Comparison of ENCODE assay signal across 8 cellular contexts in the genomic region with DNA sequence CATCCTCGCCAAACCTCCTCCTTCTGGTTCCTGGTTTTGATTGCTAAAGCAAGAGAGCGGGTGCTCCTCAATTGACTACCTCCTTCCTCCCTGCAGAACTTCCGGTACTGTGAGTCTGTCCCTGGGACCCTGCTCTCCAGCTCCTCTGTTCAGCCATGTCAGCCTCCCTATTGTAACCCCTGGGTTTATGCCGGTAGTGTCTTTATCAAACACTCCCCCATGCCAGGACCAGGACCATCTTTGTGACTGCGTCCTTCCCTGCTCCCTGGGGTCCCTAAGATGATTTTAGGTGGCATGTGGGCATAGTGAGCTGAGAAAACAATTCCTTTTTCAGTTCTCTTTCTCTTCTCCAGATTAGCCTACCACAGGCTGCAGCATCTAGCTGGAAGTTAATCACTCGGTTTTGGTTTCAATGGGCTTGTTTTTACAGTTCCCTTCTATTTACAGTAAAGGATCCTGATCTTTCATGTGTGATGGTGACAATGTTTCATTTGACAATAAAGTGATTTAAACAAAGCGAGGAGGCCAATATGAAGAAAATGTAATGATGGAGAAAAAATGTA. TPM values are rescaled to one million over a fixed set of nuclear protein-coding genes. Genes with fewer than 3 reads are reported as not detected.
DNase-seq lines count a peak whose midpoint lies in the region; ATAC-seq and TF ChIP-seq lines count a peak whose summit lies in the region.

No MANE protein-coding gene starts in this region.

- ATAC-seq in GM19463 (IDR thresholded peaks at IDR 0.05; ENCODE audit: unreplicated experiment) (peak; percentile 25), HG03571 (IDR thresholded peaks at IDR 0.05; ENCODE audit: unreplicated experiment) (peak; percentile 25), WTC11 (no peak)

- peaks cover 4% of the 10 kb centered on the region for H3F3A ChIP-seq in GM23248 (ENCODE audit: insufficient read depth)

- in situ Hi-C loops in GM23248 (cut with MboI), result loop anchor here (10.0 to 25.0 kb wide), 2 partner anchors 220 to 1537 kb away; no protein-coding TSS in a partner anchor

- CTCF ChIA-PET in WTC11 (lab: Charles Lee), result interaction anchor here (0.6 to 3.9 kb wide), 16 partner anchors 7 to 264 kb away, joined by 3 to 50 read pairs (median 4); no protein-coding TSS in a partner anchor

- no peak overlapping the region for H3K4me3 Mint-ChIP-seq in WTC11

- TF ChIP-seq POLR2A in thyroid gland (IDR thresholded peaks at IDR 0.05), result no peak

- no peaks in the 10 kb centered on the region; the same call in 1 of the 2 replicates for H3K27me3 Mint-ChIP-seq in WTC11 (ENCODE audit: low read depth)

- H4K20me1 ChIP-seq in GM23248 (ENCODE audit: insufficient read depth) (no peaks in the 10 kb centered on the region), hepatocyte (ENCODE audit: insufficient read depth, poor library complexity, severe bottlenecking) (no peaks in the 10 kb centered on the region)

- TF ChIP-seq CTCF in GM06990 (IDR thresholded peaks at IDR 0.05; ENCODE audit: insufficient read depth, low read length, poor library complexity, severe bottlenecking), result no peak
- no peak for TF ChIP-seq CTCF in WTC11 (IDR thresholded peaks at IDR 0.05)
- TF ChIP-seq CTCF in hepatocyte (IDR thresholded peaks at IDR 0.05; ENCODE audit: poor library complexity), result no peak
- TF ChIP-seq CTCF in thyroid gland (IDR thresholded peaks at IDR 0.05), result no peak

- H3K27me3 ChIP-seq in GM06990 (replicated peaks; ENCODE audit: control insufficient read depth, insufficient read depth, low read length), result no peaks in the 10 kb centered on the region
- no peaks in the 10 kb centered on the region for H3K27me3 ChIP-seq in GM23248 (replicated peaks; ENCODE audit: insufficient read depth)
- H3K27me3 ChIP-seq in hepatocyte, result no peaks in the 10 kb centered on the region
- no peaks in the 10 kb centered on the region for H3K27me3 ChIP-seq in thyroid gland

- POLR2A ChIA-PET in WTC11 (lab: Charles Lee), result interaction anchor here (1.0 kb wide), 1 partner anchor 195 kb away, joined by 4 read pairs; no protein-coding TSS in a partner anchor

- no peak overlapping the region for H3K4me2 ChIP-seq in GM23248 (ENCODE audit: unreplicated experiment)
- no peak overlapping the region for H3K4me2 ChIP-seq in hepatocyte

- H3K79me2 ChIP-seq in GM23248 (ENCODE audit: insufficient read depth) (no peaks in the 10 kb centered on the region), hepatocyte (no peaks in the 10 kb centered on the region)

- no peak overlapping the region for H3K27ac Mint-ChIP-seq in WTC11

- H3K9ac ChIP-seq in GM23248, result no peak overlapping the region

- intact Hi-C loops in thyroid gland (cut with DNase I), result loop anchor here (5.0 kb wide), 1 partner anchor 78 kb away; no protein-coding TSS in a partner anchor

- H2AFZ ChIP-seq in GM23248, result no peak overlapping the region
- no peak overlapping the region for H2AFZ ChIP-seq in hepatocyte

- H3K9me2 ChIP-seq in GM23248 (ENCODE audit: insufficient read depth) (no peaks in the 10 kb centered on the region), hepatocyte (replicated peaks; ENCODE audit: insufficient read depth) (no peaks in the 10 kb centered on the region)

- H3K4me3 ChIP-seq in GM06990 (replicated peaks; ENCODE audit: low read depth, low read length) (peak overlapping the region; percentile 55), GM23248 (no peak overlapping the region), hepatocyte (no peak overlapping the region), thyroid gland (replicated peaks in 1 of 3) (no peak overlapping the region)

- H3K36me3 ChIP-seq in GM06990 (ENCODE audit: control insufficient read depth, insufficient read depth, low read length) (no peaks in the 10 kb centered on the region), GM23248 (ENCODE audit: low read depth) (no peaks in the 10 kb centered on the region), hepatocyte (replicated peaks; ENCODE audit: insufficient read depth, low read depth) (no peaks in the 10 kb centered on the region), thyroid gland (no peaks in the 10 kb centered on the region)

- 76 to 84% methylated on average over 7 of the region's 7 CpGs for whole genome bisulfite sequencing in GM23248 (ENCODE audit: low coverage in 1 of 2, low lambda C conversion rate in 2 of 2, missing lambda C conversion rate in 2 of 2), 2 experiments
- 89% methylated on average over 7 of the region's 7 CpGs for whole genome bisulfite sequencing in hepatocyte (ENCODE audit: low lambda C conversion rate, missing lambda C conversion rate)
- WGBS in thyroid gland, 2 donors, result 72 to 79% methylated on average over 7 of the region's 7 CpGs

- no peaks in the 10 kb centered on the region for H3K36me3 Mint-ChIP-seq in WTC11

- DNase-seq in GM06990 (ENCODE audit: extremely low read depth, insufficient read length) (peak; percentile 71), islet precursor cell (peak; percentile 22), GM23248 (no peak), WTC11 (ENCODE audit: low spot score) (no peak), hepatocyte (ENCODE audit: low spot score) (no peak), thyroid gland (no peak)

- no peaks in the 10 kb centered on the region for H3K4me1 Mint-ChIP-seq in WTC11

- peaks cover 3% of the 10 kb centered on the region; the same call in 1 of the 2 replicates for H3K9me3 Mint-ChIP-seq in WTC11

- H3K4me1 ChIP-seq in GM23248 (ENCODE audit: insufficient read depth) (0 out of 2 replicates have a peak, but pooled peaks cover 6% of the 10 kb centered on the region), hepatocyte (ENCODE audit: insufficient read depth) (no peaks in the 10 kb centered on the region), thyroid gland (peaks cover 0 to 6% of the 10 kb centered on the region in 2 donors)

- H3K9me3 ChIP-seq in GM23248 (ENCODE audit: low read depth) (no peaks in the 10 kb centered on the region), hepatocyte (ENCODE audit: low read depth) (no peaks in the 10 kb centered on the region), thyroid gland (no peaks in the 10 kb centered on the region)

- H3K27ac ChIP-seq in GM23248, result no peak overlapping the region
- H3K27ac ChIP-seq in hepatocyte, result no peak overlapping the region
- no peak overlapping the region for H3K27ac ChIP-seq in thyroid gland

TF ChIP-seq in WTC11, 78 proteins besides CTCF, POLR2A, EP300 and RAD21 (continues in another document):
- TF ChIP-seq ZNF263 (CRISPR knock-in tag; IDR thresholded peaks at IDR 0.05; ENCODE audit: low read depth), result no peak
- TF ChIP-seq, protein P1, sequence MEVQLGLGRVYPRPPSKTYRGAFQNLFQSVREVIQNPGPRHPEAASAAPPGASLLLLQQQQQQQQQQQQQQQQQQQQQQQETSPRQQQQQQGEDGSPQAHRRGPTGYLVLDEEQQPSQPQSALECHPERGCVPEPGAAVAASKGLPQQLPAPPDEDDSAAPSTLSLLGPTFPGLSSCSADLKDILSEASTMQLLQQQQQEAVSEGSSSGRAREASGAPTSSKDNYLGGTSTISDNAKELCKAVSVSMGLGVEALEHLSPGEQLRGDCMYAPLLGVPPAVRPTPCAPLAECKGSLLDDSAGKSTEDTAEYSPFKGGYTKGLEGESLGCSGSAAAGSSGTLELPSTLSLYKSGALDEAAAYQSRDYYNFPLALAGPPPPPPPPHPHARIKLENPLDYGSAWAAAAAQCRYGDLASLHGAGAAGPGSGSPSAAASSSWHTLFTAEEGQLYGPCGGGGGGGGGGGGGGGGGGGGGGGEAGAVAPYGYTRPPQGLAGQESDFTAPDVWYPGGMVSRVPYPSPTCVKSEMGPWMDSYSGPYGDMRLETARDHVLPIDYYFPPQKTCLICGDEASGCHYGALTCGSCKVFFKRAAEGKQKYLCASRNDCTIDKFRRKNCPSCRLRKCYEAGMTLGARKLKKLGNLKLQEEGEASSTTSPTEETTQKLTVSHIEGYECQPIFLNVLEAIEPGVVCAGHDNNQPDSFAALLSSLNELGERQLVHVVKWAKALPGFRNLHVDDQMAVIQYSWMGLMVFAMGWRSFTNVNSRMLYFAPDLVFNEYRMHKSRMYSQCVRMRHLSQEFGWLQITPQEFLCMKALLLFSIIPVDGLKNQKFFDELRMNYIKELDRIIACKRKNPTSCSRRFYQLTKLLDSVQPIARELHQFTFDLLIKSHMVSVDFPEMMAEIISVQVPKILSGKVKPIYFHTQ (CRISPR knock-in tag; IDR thresholded peaks at IDR 0.05), result no peak
- TF ChIP-seq, protein P2, sequence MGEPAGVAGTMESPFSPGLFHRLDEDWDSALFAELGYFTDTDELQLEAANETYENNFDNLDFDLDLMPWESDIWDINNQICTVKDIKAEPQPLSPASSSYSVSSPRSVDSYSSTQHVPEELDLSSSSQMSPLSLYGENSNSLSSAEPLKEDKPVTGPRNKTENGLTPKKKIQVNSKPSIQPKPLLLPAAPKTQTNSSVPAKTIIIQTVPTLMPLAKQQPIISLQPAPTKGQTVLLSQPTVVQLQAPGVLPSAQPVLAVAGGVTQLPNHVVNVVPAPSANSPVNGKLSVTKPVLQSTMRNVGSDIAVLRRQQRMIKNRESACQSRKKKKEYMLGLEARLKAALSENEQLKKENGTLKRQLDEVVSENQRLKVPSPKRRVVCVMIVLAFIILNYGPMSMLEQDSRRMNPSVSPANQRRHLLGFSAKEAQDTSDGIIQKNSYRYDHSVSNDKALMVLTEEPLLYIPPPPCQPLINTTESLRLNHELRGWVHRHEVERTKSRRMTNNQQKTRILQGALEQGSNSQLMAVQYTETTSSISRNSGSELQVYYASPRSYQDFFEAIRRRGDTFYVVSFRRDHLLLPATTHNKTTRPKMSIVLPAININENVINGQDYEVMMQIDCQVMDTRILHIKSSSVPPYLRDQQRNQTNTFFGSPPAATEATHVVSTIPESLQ (CRISPR knock-in tag; IDR thresholded peaks at IDR 0.05), result no peak
- TF ChIP-seq, protein P3, sequence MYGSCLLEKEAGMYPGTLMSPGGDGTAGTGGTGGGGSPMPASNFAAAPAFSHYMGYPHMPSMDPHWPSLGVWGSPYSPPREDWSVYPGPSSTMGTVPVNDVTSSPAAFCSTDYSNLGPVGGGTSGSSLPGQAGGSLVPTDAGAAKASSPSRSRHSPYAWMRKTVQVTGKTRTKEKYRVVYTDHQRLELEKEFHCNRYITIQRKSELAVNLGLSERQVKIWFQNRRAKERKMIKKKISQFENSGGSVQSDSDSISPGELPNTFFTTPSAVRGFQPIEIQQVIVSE (CRISPR knock-in tag; IDR thresholded peaks at IDR 0.05; ENCODE audit: borderline replicate concordance), result no peak

RNA-seq across cellular contexts. Expression of a gene that starts 27.7 kb away (rescaled TPM):
- total RNA-seq in GM23248 (2014; rRNA removed; shearing (Covaris generic)), result 0.76 and 1.5 TPM in 2 replicates
- polyA plus RNA-seq in GM23248 (2016; fragmentation: Nextera tagmentation; extraction: Ambion mirVana) (0.90 and 1.2 TPM in 2 replicates), hepatocyte (not detected in 2 replicates)
- total RNA-seq in WTC11 (2021) (0.27 to 0.70 TPM (median 0.32 TPM) in 3 replicates), hepatocyte (0.10 and 0.16 TPM in 2 replicates), thyroid gland (under 1 TPM; 0.11 to 0.88 (median 0.32) TPM)

Comparison
In these comparisons a context has a peak if more than half of its experiments do, and no peak if none do; other contexts are left out.
1. DNase-seq: peak in GM06990 (single experiment) and islet precursor cell (single experiment); none in GM23248 (single experiment), WTC11 (single experiment), hepatocyte (single experiment) and thyroid gland (0 of 2).